ENCODE assay signal across 25 cellular contexts in genomic region chr10:83538047-83538446, GRCh38.
"Had no signal": no experiment of that assay in that cellular context is flagged by ENCODE, and none has a peak within 500 bp of the region (broad histone marks: within the 10 kb centered on the region; RNA-seq: fewer than 3 reads in every experiment).

No MANE protein-coding gene starts in this region.

- ATAC-seq: left colon; mucosa of descending colon; natural killer cell treated with Interleukin-12 subunit alpha and Interleukin-12 subunit beta and Interleukin-15 and Interleukin-18, amount 100 ng/mL, for 72 hours; psoas muscle; right cardiac atrium; stimulated activated effector memory CD8-positive, alpha-beta T cell treated with anti-CD3 and anti-CD28 coated beads, Interleukin-12 subunit alpha, Interleukin-12 subunit beta, amount 100 ng/mL, for 72 hours had no signal

- H3K4me1 ChIP-seq: psoas muscle, stomach, vagina had no signal

- H3K27ac ChIP-seq: neural progenitor cell, psoas muscle, sigmoid colon, stomach, thyroid gland, vagina had no signal

- H3K4me2 ChIP-seq: neural progenitor cell had no signal

- H3K36me3 ChIP-seq: neural progenitor cell, sigmoid colon, stomach, thyroid gland, vagina had no signal

- H3K9ac ChIP-seq: neural progenitor cell had no signal

- DNase-seq: cortex of kidney; dorsolateral prefrontal cortex; effector CD4-positive, alpha-beta T cell; hypothalamus; immature natural killer cell; islet precursor cell; kidney glomerular epithelial cell; left colon; mucosa of descending colon; naive B cell; posterior cingulate gyrus; psoas muscle; right cardiac atrium; sigmoid colon; stimulated activated CD4-positive, alpha-beta T cell treated with anti-CD3 and anti-CD28 coated beads, Interleukin-2, amount 100 ng/mL, for 24 hours; stimulated activated CD4-positive, alpha-beta T cell treated with anti-CD3 and anti-CD28 coated beads, Interleukin-4, amount 100 ng/mL, for 24 hours; stimulated activated naive CD4-positive, alpha-beta T cell treated with Interleukin-2 at 50 U/mL for 16 hours; stomach; thyroid gland; trophoblast cell had no signal

- H3K27me3 ChIP-seq: dorsolateral prefrontal cortex, neural progenitor cell, sigmoid colon, stomach, thyroid gland, vagina had no signal

- H3K4me3 ChIP-seq: dorsolateral prefrontal cortex, lung, mucosa of descending colon, neural progenitor cell, psoas muscle, sigmoid colon, stomach, thyroid gland, vagina had no signal

- H3K9me3 ChIP-seq: mucosa of descending colon, psoas muscle, sigmoid colon, stomach, thyroid gland, vagina had no signal

- H2AFZ ChIP-seq: neural progenitor cell had no signal
